Comparison of ENCODE assay signal across 1 cellular context in the genomic region with DNA sequence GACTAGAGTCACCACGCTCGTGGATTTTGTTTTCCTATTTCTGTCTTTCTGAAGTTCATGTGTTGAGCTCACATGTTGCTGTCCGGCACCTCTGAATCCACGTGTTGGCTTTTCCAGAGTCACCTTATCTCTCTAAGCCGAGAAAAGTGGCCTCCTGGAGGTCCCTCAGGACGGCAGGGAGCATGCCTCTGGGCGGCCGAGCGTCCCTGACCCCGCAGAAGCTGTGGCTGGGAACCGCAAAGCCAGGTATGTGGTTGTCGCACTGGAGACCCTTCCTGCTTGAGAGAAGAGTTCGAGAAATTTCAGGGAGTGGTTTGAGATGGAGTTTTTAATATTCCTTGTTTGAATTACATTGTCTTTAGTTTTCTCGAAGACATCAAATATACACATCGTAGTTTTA.
TF ChIP-seq lines count a peak whose summit lies in the region.

No MANE protein-coding gene starts in this region.

TF ChIP-seq in WTC11, 78 proteins besides CTCF, POLR2A, EP300 and RAD21 (continued from another document):
- TF ChIP-seq, protein P1, sequence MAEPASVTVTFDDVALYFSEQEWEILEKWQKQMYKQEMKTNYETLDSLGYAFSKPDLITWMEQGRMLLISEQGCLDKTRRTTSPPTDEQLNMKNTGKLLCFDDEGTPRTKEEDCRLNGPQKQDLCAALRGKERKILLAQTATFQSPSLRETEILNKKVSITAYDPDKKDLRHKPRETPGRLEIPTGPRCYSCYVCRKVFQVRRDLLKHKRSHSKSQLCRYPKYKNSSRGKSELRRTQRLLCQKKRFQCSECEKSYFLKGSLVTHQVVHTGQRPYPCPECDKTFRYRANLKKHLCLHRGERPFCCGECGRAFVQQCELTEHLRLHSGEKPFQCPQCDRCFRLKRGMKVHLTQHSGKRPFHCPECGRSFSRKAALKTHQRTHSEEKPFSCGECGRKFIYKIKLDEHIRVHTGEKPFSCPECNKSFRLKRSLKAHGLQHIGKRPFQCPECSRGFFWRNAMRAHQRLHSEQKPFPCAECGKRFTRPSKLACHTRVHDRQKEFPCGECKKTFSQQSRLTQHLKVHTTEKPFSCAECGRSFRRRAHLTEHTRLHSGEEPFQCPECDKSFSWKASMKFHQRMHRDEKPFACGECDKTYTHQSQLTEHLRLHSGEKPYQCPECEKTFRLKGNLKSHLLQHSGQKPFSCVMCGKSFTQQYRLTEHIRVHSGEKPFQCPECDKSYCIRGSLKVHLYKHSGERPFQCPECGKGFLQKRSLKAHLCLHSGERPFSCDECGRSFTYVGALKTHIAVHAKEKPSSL (CRISPR knock-in tag; conservative IDR thresholded peaks at IDR 0.05): no peak
- TF ChIP-seq KAT7 (CRISPR knock-in tag; IDR thresholded peaks at IDR 0.05; ENCODE audit: borderline replicate concordance) (no peak), ELF4 (CRISPR knock-in tag; IDR thresholded peaks at IDR 0.05; ENCODE audit: low read depth) (no peak), NFE2L1 (CRISPR knock-in tag; IDR thresholded peaks at IDR 0.05) (no peak), FOXJ3 (CRISPR knock-in tag; IDR thresholded peaks at IDR 0.05; ENCODE audit: borderline replicate concordance) (no peak)
- TF ChIP-seq, protein P2, sequence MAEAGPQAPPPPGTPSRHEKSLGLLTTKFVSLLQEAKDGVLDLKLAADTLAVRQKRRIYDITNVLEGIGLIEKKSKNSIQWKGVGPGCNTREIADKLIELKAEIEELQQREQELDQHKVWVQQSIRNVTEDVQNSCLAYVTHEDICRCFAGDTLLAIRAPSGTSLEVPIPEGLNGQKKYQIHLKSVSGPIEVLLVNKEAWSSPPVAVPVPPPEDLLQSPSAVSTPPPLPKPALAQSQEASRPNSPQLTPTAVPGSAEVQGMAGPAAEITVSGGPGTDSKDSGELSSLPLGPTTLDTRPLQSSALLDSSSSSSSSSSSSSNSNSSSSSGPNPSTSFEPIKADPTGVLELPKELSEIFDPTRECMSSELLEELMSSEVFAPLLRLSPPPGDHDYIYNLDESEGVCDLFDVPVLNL (CRISPR knock-in tag; IDR thresholded peaks at IDR 0.05; ENCODE audit: borderline replicate concordance, low read depth): no peak
- TF ChIP-seq, protein P3, sequence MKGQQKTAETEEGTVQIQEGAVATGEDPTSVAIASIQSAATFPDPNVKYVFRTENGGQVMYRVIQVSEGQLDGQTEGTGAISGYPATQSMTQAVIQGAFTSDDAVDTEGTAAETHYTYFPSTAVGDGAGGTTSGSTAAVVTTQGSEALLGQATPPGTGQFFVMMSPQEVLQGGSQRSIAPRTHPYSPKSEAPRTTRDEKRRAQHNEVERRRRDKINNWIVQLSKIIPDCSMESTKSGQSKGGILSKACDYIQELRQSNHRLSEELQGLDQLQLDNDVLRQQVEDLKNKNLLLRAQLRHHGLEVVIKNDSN (CRISPR knock-in tag; IDR thresholded peaks at IDR 0.05): no peak
